In genomic region chr1:119409731-119410130, GRCh38 we compare ENCODE assay signal across 28 cellular contexts. TPM values are rescaled to one million over a fixed set of nuclear protein-coding genes. Genes with fewer than 3 reads are reported as not detected.
DNase-seq lines count a peak whose midpoint lies in the region; ATAC-seq and TF ChIP-seq lines count a peak whose summit lies in the region.
"Had no signal": no experiment of that assay in that cellular context is flagged by ENCODE, and none has a peak within 500 bp of the region (broad histone marks: within the 10 kb centered on the region; RNA-seq: fewer than 3 reads in every experiment).

No MANE protein-coding gene starts in this region.

- H3K36me3 ChIP-seq in upper lobe of right lung = no peaks in the 10 kb centered on the region
- H3K36me3 ChIP-seq: heart right ventricle had no signal

- H3K4me1 ChIP-seq in upper lobe of right lung = no peaks in the 10 kb centered on the region
- H3K4me1 ChIP-seq: heart right ventricle, psoas muscle had no signal

- no peak for ATAC-seq in upper lobe of right lung
- no peak for ATAC-seq in HG03196 (IDR thresholded peaks at IDR 0.05; ENCODE audit: unreplicated experiment)
- ATAC-seq: activated T-cell treated with anti-CD3 and anti-CD28 coated beads, Interleukin-2, amount 50 U/mL, for 4 hours; heart right ventricle; psoas muscle; SK-N-SH treated with all-trans-retinoic acid at 6 μM for 48 hours had no signal

- H3K36me3 Mint-ChIP-seq in chondrocyte (ENCODE audit: low read depth) = peaks cover 3% of the 10 kb centered on the region
- H3K36me3 Mint-ChIP-seq: memory B cell had no signal

- H3K27me3 Mint-ChIP-seq in chondrocyte (ENCODE audit: low read depth) = peaks cover 2% of the 10 kb centered on the region

- no peaks in the 10 kb centered on the region for H3K9me3 ChIP-seq in upper lobe of right lung
- H3K9me3 ChIP-seq: psoas muscle had no signal

- peaks cover 23% of the 10 kb centered on the region for H3K9me3 Mint-ChIP-seq in chondrocyte (ENCODE audit: low read depth)
- H3K9me3 Mint-ChIP-seq: activated T-cell treated with anti-CD3 and anti-CD28 coated beads, Interleukin-2, amount 50 U/mL, for 4 hours had no signal

- H3K4me3 Mint-ChIP-seq in chondrocyte (ENCODE audit: unreplicated experiment) = no peak overlapping the region
- H3K4me3 Mint-ChIP-seq: activated T-cell treated with anti-CD3 and anti-CD28 coated beads, Interleukin-2, amount 50 U/mL, for 4 hours; B cell; memory B cell had no signal

- DNase-seq in NCI-H1092 treated with DMSO at 0.1 percent for 48 hours (lab: John Stamatoyannopoulos, UW) (peak; percentile 8), NCI-H1092 (lab: John Stamatoyannopoulos, UW) (no peak), NCI-H1105 (lab: John Stamatoyannopoulos, UW) (peak; percentile 76), chondrocyte (ENCODE audit: low spot score) (no peak), non-pigmented ciliary epithelial cell (ENCODE audit: low read depth) (peak; percentile 2), upper lobe of right lung (no peak), cerebellum (ENCODE audit: low spot score) (no peak)
- DNase-seq: activated CD4-positive, alpha-beta T cell treated with anti-CD3 and anti-CD28 coated beads for 4 hours; activated T-cell treated with anti-CD3 and anti-CD28 coated beads, Interleukin-2, amount 50 U/mL, for 4 hours; dermis blood vessel endothelial cell; heart right ventricle; MV-4-11; NCI-H1930; NCI-H345; NCI-H774; OCI-M1; psoas muscle; substantia nigra; T-helper 2 cell had no signal

- H3K4me1 Mint-ChIP-seq in chondrocyte (ENCODE audit: low read depth) = peaks cover 15% of the 10 kb centered on the region
- H3K4me1 Mint-ChIP-seq: B cell, memory B cell had no signal

- no peak overlapping the region for H3K27ac ChIP-seq in upper lobe of right lung
- H3K27ac ChIP-seq: 22Rv1, heart right ventricle, KMS-11, psoas muscle had no signal

- peak overlapping the region; percentile 32 for H3K27ac Mint-ChIP-seq in chondrocyte (ENCODE audit: unreplicated experiment)
- H3K27ac Mint-ChIP-seq: B cell, memory B cell had no signal

- no peak overlapping the region for H3K4me3 ChIP-seq in upper lobe of right lung
- H3K4me3 ChIP-seq: heart right ventricle, psoas muscle had no signal

- no peak for TF ChIP-seq CTCF in chondrocyte (IDR thresholded peaks at IDR 0.05)
- no peak for TF ChIP-seq CTCF in upper lobe of right lung (IDR thresholded peaks at IDR 0.05)

- H3K27me3 ChIP-seq in upper lobe of right lung = no peaks in the 10 kb centered on the region
- H3K27me3 ChIP-seq: heart right ventricle had no signal

- intact Hi-C loops in upper lobe of right lung (cut with DNase I) = no loop called here

RNA-seq across cellular contexts. Expression of gene HSD3B2, which starts 5.2 kb away (rescaled TPM):
- not detected in 3 replicates for total RNA-seq in chondrocyte
- total RNA-seq in upper lobe of right lung = not detected
- not detected for total RNA-seq in cerebellum
- total RNA-seq: activated CD8-positive, alpha-beta memory T cell treated with anti-CD3 and anti-CD28 coated beads for 36 hours; B cell; cardiac septum; dermis blood vessel endothelial cell; heart right ventricle; ureter had no signal

RNA-seq across cellular contexts. Expression of gene HAO2, which starts 41.1 kb away (rescaled TPM):
- total RNA-seq in chondrocyte = not detected in 3 replicates
- total RNA-seq in upper lobe of right lung = not detected
- not detected for total RNA-seq in cerebellum
- total RNA-seq: activated CD8-positive, alpha-beta memory T cell treated with anti-CD3 and anti-CD28 coated beads for 36 hours; activated T-cell treated with anti-CD3 and anti-CD28 coated beads, Interleukin-2, amount 50 U/mL, for 4 hours; B cell; cardiac septum; dermis blood vessel endothelial cell; heart right ventricle; psoas muscle had no signal

Comparison
In these comparisons a context has a peak if more than half of its experiments do, and no peak if none do; other contexts are left out.
1. DNase-seq: peak in NCI-H1092 treated with DMSO at 0.1 percent for 48 hours (single experiment), NCI-H1105 (single experiment) and non-pigmented ciliary epithelial cell (single experiment); none in NCI-H1092 (single experiment), chondrocyte (single experiment), upper lobe of right lung (single experiment) and cerebellum (single experiment).